9 cellular contexts compared by ENCODE assay signal in the genomic region with DNA sequence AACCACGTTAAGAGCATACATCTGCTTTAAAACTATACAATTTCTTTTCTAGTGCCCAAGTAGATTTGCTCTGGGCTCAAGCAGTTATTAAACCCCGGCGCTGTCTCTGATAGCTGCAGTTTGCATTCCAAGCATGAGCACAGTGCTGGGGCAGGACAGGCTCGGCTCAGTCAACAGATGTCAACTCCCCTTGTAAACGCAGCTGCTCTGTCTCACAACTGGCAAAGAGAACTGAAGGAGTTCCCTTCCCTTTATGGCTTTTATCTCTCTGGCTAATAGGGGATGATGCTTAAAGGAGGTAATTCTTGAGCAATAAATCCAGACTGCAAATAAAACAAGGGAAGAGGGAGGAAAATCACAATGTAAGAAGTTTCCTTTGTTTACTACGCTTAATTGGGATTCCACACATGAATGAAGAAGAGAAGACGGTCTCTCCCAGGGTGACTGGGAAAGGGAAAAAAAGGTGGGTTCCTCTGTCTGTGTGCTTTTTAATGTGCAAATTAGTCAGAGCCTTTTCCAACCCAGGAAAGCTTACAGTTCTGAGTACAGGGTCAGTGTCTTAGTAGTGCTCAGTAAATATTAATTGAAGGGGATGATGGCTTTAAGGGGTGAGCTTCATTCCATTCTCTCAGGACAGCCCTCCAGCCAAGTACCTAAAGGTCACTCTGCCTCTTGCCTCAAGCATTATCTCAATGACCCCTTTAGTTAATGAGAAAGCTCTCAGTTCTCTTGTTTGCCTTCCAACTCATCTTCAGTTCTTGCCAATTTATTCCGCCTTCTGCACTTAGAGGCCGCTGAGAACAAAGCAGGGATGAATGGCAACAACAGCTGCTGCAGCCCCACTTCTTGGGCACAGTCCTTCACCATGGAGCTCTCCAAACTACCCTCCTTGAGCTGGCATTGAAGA.
A peak's percentile ranks its signal among the peaks of the same experiment; 100 is the strongest.
DNase-seq lines count a peak whose midpoint lies in the region; ATAC-seq and TF ChIP-seq lines count a peak whose summit lies in the region.
"Had no signal": no experiment of that assay in that cellular context is flagged by ENCODE, and none has a peak within 500 bp of the region (broad histone marks: within the 10 kb centered on the region; RNA-seq: fewer than 3 reads in every experiment).

No MANE protein-coding gene starts in this region.

- no peak overlapping the region for H4K8ac ChIP-seq in mesendoderm (ENCODE audit: low read depth, low read length)

- H3K27ac ChIP-seq in mesendoderm (ENCODE audit: low read depth, low read length) (no peak overlapping the region), upper lobe of left lung (peak overlapping the region in 2 of 4 donors; percentile 26 to 53)

- H3K4me1 Mint-ChIP-seq in stimulated activated effector memory CD8-positive, alpha-beta T cell treated with anti-CD3 and anti-CD28 coated beads, Interleukin-12 subunit alpha, Interleukin-12 subunit beta, amount 100 ng/mL, for 72 hours: no peaks in the 10 kb centered on the region

- H3K4me1 ChIP-seq in mesendoderm (ENCODE audit: control insufficient read depth, low read depth, low read length): no peaks in the 10 kb centered on the region
- H3K4me1 ChIP-seq in upper lobe of left lung: peaks cover 1 to 6% (median 3%) of the 10 kb centered on the region in 4 donors

- no peak overlapping the region for H2BK120ac ChIP-seq in mesendoderm (ENCODE audit: low read depth, low read length)

- H3K4ac ChIP-seq in mesendoderm (ENCODE audit: low read depth, low read length): no peak overlapping the region

- no peaks in the 10 kb centered on the region for H3K79me2 ChIP-seq in mesendoderm (ENCODE audit: control insufficient read depth, insufficient read depth, low read length)

- no peaks in the 10 kb centered on the region for H3K79me1 ChIP-seq in mesendoderm (ENCODE audit: low read length)

- peak; percentile 11 for DNase-seq in NCI-H1436 (lab: John Stamatoyannopoulos, UW)
- DNase-seq in NCI-H1436 treated with DMSO at 0.1 percent for 48 hours (lab: John Stamatoyannopoulos, UW): no peak
- peak; percentile 54 for DNase-seq in ecto neural progenitor cell (ENCODE audit: low spot score)
- DNase-seq in mesendoderm: peak; percentile 38
- DNase-seq in upper lobe of left lung: no peak
- DNase-seq in stimulated activated CD4-positive, alpha-beta T cell treated with anti-CD3 and anti-CD28 coated beads, Interleukin-4, amount 100 ng/mL, for 4 hours: no peak
- no peak for DNase-seq in stimulated activated effector memory CD8-positive, alpha-beta T cell treated with anti-CD3 and anti-CD28 coated beads, Interleukin-12 subunit alpha, Interleukin-12 subunit beta, amount 100 ng/mL, for 72 hours (ENCODE audit: low spot score in 2 of 2)

- H2AK5ac ChIP-seq in mesendoderm (ENCODE audit: low read length): no peak overlapping the region

- H3K4me3 ChIP-seq in mesendoderm (ENCODE audit: low read length) (no peak overlapping the region), upper lobe of left lung (peak overlapping the region in 1 of 4 donors; percentile 18)

- peaks cover 0 to 9% (median 0%) of the 10 kb centered on the region in 4 donors for H3K9me3 ChIP-seq in upper lobe of left lung

- H4K5ac ChIP-seq in mesendoderm (ENCODE audit: low read length): no peak overlapping the region

- H3K23ac ChIP-seq in mesendoderm (ENCODE audit: low read length): no peak overlapping the region

- no peak overlapping the region for H3K9ac ChIP-seq in mesendoderm (ENCODE audit: low read length)

- no peak for TF ChIP-seq EP300 in upper lobe of left lung (IDR thresholded peaks at IDR 0.05)

- ATAC-seq in upper lobe of left lung (ENCODE audit: low FRiP score in 2 of 2) (peak; percentile 73 to 90), HG03571 (IDR thresholded peaks at IDR 0.05; ENCODE audit: unreplicated experiment) (no peak)
- no peak for ATAC-seq in stimulated activated effector memory CD8-positive, alpha-beta T cell treated with anti-CD3 and anti-CD28 coated beads, Interleukin-12 subunit alpha, Interleukin-12 subunit beta, amount 100 ng/mL, for 72 hours

- no peak overlapping the region for H2BK15ac ChIP-seq in mesendoderm (replicated peaks; ENCODE audit: low read depth)

- H3K9me3 Mint-ChIP-seq in stimulated activated effector memory CD8-positive, alpha-beta T cell treated with anti-CD3 and anti-CD28 coated beads, Interleukin-12 subunit alpha, Interleukin-12 subunit beta, amount 100 ng/mL, for 72 hours: no peaks in the 10 kb centered on the region

- no peak overlapping the region for H3K56ac ChIP-seq in mesendoderm (ENCODE audit: low read length)

- H3K27ac Mint-ChIP-seq in stimulated activated effector memory CD8-positive, alpha-beta T cell treated with anti-CD3 and anti-CD28 coated beads, Interleukin-12 subunit alpha, Interleukin-12 subunit beta, amount 100 ng/mL, for 72 hours: no peak overlapping the region
- H3K27ac Mint-ChIP-seq: memory B cell had no signal

- no peaks in the 10 kb centered on the region for H3K27me3 ChIP-seq in mesendoderm (ENCODE audit: insufficient read depth, low read length, poor library complexity)
- no peaks in the 10 kb centered on the region for H3K27me3 ChIP-seq in upper lobe of left lung

- no peak overlapping the region for H3K4me3 Mint-ChIP-seq in stimulated activated effector memory CD8-positive, alpha-beta T cell treated with anti-CD3 and anti-CD28 coated beads, Interleukin-12 subunit alpha, Interleukin-12 subunit beta, amount 100 ng/mL, for 72 hours
- H3K4me3 Mint-ChIP-seq: memory B cell had no signal

- TF ChIP-seq POLR2A in upper lobe of left lung (IDR thresholded peaks at IDR 0.05): no peak

- no CpG with 5 or more reads among the region's 9 CpGs for WGBS in mesendoderm (ENCODE audit: extremely low coverage, insufficient coverage, low lambda C conversion rate)
- WGBS in upper lobe of left lung, 2 donors: 44 to 45% methylated on average over 9 of the region's 9 CpGs

- H2BK5ac ChIP-seq in mesendoderm (ENCODE audit: low read length): no peak overlapping the region

- H3K36me3 ChIP-seq in mesendoderm (ENCODE audit: control insufficient read depth, insufficient read depth, low read length): no peaks in the 10 kb centered on the region
- no peaks in the 10 kb centered on the region for H3K36me3 ChIP-seq in upper lobe of left lung

- no peaks in the 10 kb centered on the region for H3K36me3 Mint-ChIP-seq in stimulated activated effector memory CD8-positive, alpha-beta T cell treated with anti-CD3 and anti-CD28 coated beads, Interleukin-12 subunit alpha, Interleukin-12 subunit beta, amount 100 ng/mL, for 72 hours

- H3K4me2 ChIP-seq in mesendoderm (ENCODE audit: low read length): no peak overlapping the region

- H3K18ac ChIP-seq in mesendoderm (ENCODE audit: low read length): no peak overlapping the region

- TF ChIP-seq CTCF in upper lobe of left lung (IDR thresholded peaks at IDR 0.05): no peak

Comparison
In these comparisons a context has a peak if more than half of its experiments do, and no peak if none do; other contexts are left out.
1. DNase-seq: peak in NCI-H1436 (single experiment), ecto neural progenitor cell (single experiment) and mesendoderm (single experiment); none in NCI-H1436 treated with DMSO at 0.1 percent for 48 hours (single experiment), upper lobe of left lung (0 of 2), stimulated activated CD4-positive, alpha-beta T cell treated with anti-CD3 and anti-CD28 coated beads, Interleukin-4, amount 100 ng/mL, for 4 hours (0 of 2) and stimulated activated effector memory CD8-positive, alpha-beta T cell treated with anti-CD3 and anti-CD28 coated beads, Interleukin-12 subunit alpha, Interleukin-12 subunit beta, amount 100 ng/mL, for 72 hours (0 of 2).
2. ATAC-seq: peak in upper lobe of left lung (2 of 2); none in stimulated activated effector memory CD8-positive, alpha-beta T cell treated with anti-CD3 and anti-CD28 coated beads, Interleukin-12 subunit alpha, Interleukin-12 subunit beta, amount 100 ng/mL, for 72 hours (single experiment) and HG03571 (single experiment).